In the genomic region with DNA sequence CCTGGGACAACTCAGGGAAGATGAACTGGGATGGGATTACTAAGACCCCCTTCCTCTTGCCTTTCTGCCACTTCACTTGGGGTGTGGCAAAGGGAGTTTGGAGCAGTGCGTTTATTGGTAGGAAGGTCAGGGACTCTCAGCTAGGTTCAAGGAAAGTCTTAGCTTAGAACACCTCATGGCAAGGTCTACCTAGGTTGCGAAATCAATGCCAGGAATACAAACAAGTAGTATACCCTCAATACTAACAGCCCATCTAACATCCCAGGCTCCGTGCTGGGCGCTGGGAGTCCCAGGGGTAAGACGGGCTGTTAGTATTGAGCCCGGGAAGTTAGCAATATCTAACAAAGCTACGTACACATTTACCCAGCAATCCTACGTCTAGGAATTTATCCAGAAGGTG, we compare ENCODE assay signal across 11 cellular contexts. TPM values are rescaled to one million over a fixed set of nuclear protein-coding genes. Genes with fewer than 3 reads are reported as not detected.
A peak's percentile ranks its signal among the peaks of the same experiment; 100 is the strongest.
DNase-seq lines count a peak whose midpoint lies in the region; ATAC-seq and TF ChIP-seq lines count a peak whose summit lies in the region.
"Had no signal": no experiment of that assay in that cellular context is flagged by ENCODE, and none has a peak within 500 bp of the region (broad histone marks: within the 10 kb centered on the region; RNA-seq: fewer than 3 reads in every experiment).

No MANE protein-coding gene starts in this region.

- peak overlapping the region; percentile 2 for H3K27ac Mint-ChIP-seq in activated naive CD4-positive, alpha-beta T cell treated with anti-CD3 and anti-CD28 coated beads, Interleukin-2, amount 50 U/mL, for 24 hours
- H3K27ac Mint-ChIP-seq in activated naive CD4-positive, alpha-beta T cell treated with anti-CD3 and anti-CD28 coated beads for 36 hours: no peak overlapping the region
- H3K27ac Mint-ChIP-seq in activated T-helper 2 cell treated with anti-CD3 and anti-CD28 coated beads, Interferon-gamma antibody, Interleukin-2, Interleukin-4, amounts not matched to agents 10 μg/mL and 5 μg/mL and 100 μg/mL, durations not matched to agents 14 hours and 24 hours and 36 hours: peak overlapping the region; percentile 34
- peak overlapping the region in 4 of 10 donors; percentile 51 to 92 (median 67) for H3K27ac Mint-ChIP-seq in naive thymus-derived CD8-positive, alpha-beta T cell
- H3K27ac Mint-ChIP-seq: stimulated activated naive B cell treated with anti-CD40 and anti-IgM and Interleukin-4, amounts not matched to agents 10 μg/mL and 1 μg/mL and 100 μg/mL, for 72 hours had no signal

- TF ChIP-seq EP300 in tibial nerve (IDR thresholded peaks at IDR 0.05): no peak

- ATAC-seq in lung (ENCODE audit: insufficient read depth, low FRiP score): no peak
- ATAC-seq in GM21619 (IDR thresholded peaks at IDR 0.05; ENCODE audit: unreplicated experiment): no peak
- ATAC-seq in naive thymus-derived CD8-positive, alpha-beta T cell: no peak
- ATAC-seq: stimulated activated naive B cell treated with anti-CD40 and anti-IgM and Interleukin-4, amounts not matched to agents 10 μg/mL and 1 μg/mL and 100 μg/mL, for 72 hours had no signal

- no peak for DNase-seq in activated naive CD4-positive, alpha-beta T cell treated with anti-CD3 and anti-CD28 coated beads for 36 hours
- no peak for DNase-seq in activated T-helper 2 cell treated with anti-CD3 and anti-CD28 coated beads, Interferon-gamma antibody, Interleukin-2, Interleukin-4, amounts not matched to agents 10 μg/mL and 5 μg/mL and 100 μg/mL, durations not matched to agents 14 hours and 24 hours and 36 hours (ENCODE audit: low spot score)
- DNase-seq in lung (ENCODE audit: low spot score): no peak
- DNase-seq in tibial nerve (ENCODE audit: low spot score in 2 of 2): no peak
- DNase-seq in NCI-H1417 treated with DMSO at 0.1 percent for 48 hours (lab: John Stamatoyannopoulos, UW): no peak
- no peak for DNase-seq in naive thymus-derived CD8-positive, alpha-beta T cell
- DNase-seq: anterior cingulate cortex; NCI-H1105; stimulated activated naive B cell treated with anti-CD40 and anti-IgM and Interleukin-4, amounts not matched to agents 10 μg/mL and 1 μg/mL and 100 μg/mL, for 72 hours had no signal

- TF ChIP-seq CTCF in lung (IDR thresholded peaks at IDR 0.05; ENCODE audit: control extremely low read depth, extremely low read depth) (no peak), tibial nerve (IDR thresholded peaks at IDR 0.05) (no peak)

- CTCF ChIA-PET in activated naive CD4-positive, alpha-beta T cell treated with anti-CD3 and anti-CD28 coated beads for 36 hours (lab: Charles Lee): interaction anchor here (0.6 kb wide), 1 partner anchor 89 kb away, joined by 3 read pairs; no protein-coding TSS in a partner anchor

- intact Hi-C loops in activated naive CD4-positive, alpha-beta T cell treated with anti-CD3 and anti-CD28 coated beads for 36 hours (cut with micrococcal nuclease): no loop called here
- intact Hi-C loops in activated T-helper 2 cell treated with anti-CD3 and anti-CD28 coated beads, Interferon-gamma antibody, Interleukin-2, Interleukin-4, amounts not matched to agents 10 μg/mL and 5 μg/mL and 100 μg/mL, durations not matched to agents 14 hours and 24 hours and 36 hours (cut with micrococcal nuclease): loop anchor here (1.0 kb wide), 1 partner anchor 10 kb away; no protein-coding TSS in a partner anchor

- H3K9me3 ChIP-seq in lung (ENCODE audit: control insufficient read depth in 2 of 2, insufficient read depth in 1 of 2, low read length in 1 of 2) (no peaks in the 10 kb centered on the region), tibial nerve (no peaks in the 10 kb centered on the region)

- H3K36me3 Mint-ChIP-seq in activated naive CD4-positive, alpha-beta T cell treated with anti-CD3 and anti-CD28 coated beads, Interleukin-2, amount 50 U/mL, for 24 hours: peaks cover 1% of the 10 kb centered on the region
- H3K36me3 Mint-ChIP-seq in activated naive CD4-positive, alpha-beta T cell treated with anti-CD3 and anti-CD28 coated beads for 36 hours (ENCODE audit: low read depth): no peaks in the 10 kb centered on the region
- H3K36me3 Mint-ChIP-seq in activated T-helper 2 cell treated with anti-CD3 and anti-CD28 coated beads, Interferon-gamma antibody, Interleukin-2, Interleukin-4, amounts not matched to agents 10 μg/mL and 5 μg/mL and 100 μg/mL, durations not matched to agents 14 hours and 24 hours and 36 hours (ENCODE audit: low read depth): peaks cover 52% of the 10 kb centered on the region
- H3K36me3 Mint-ChIP-seq in naive thymus-derived CD8-positive, alpha-beta T cell: peaks cover 0 to 12% (median 3%) of the 10 kb centered on the region in 3 donors
- H3K36me3 Mint-ChIP-seq: stimulated activated naive B cell treated with anti-CD40 and anti-IgM and Interleukin-4, amounts not matched to agents 10 μg/mL and 1 μg/mL and 100 μg/mL, for 72 hours had no signal

- H3K4me3 ChIP-seq in lung (no peak overlapping the region), tibial nerve (no peak overlapping the region)

- POLR2A ChIA-PET in naive thymus-derived CD8-positive, alpha-beta T cell (lab: Charles Lee): interaction anchor here (1.5 kb wide), 1 partner anchor 19 kb away, joined by 4 read pairs; no protein-coding TSS in a partner anchor

- H3K4me1 Mint-ChIP-seq in activated naive CD4-positive, alpha-beta T cell treated with anti-CD3 and anti-CD28 coated beads, Interleukin-2, amount 50 U/mL, for 24 hours: peaks cover 56% of the 10 kb centered on the region
- H3K4me1 Mint-ChIP-seq in activated naive CD4-positive, alpha-beta T cell treated with anti-CD3 and anti-CD28 coated beads for 36 hours (ENCODE audit: low read depth): peaks cover 48% of the 10 kb centered on the region
- peaks cover 38% of the 10 kb centered on the region for H3K4me1 Mint-ChIP-seq in activated T-helper 2 cell treated with anti-CD3 and anti-CD28 coated beads, Interferon-gamma antibody, Interleukin-2, Interleukin-4, amounts not matched to agents 10 μg/mL and 5 μg/mL and 100 μg/mL, durations not matched to agents 14 hours and 24 hours and 36 hours (ENCODE audit: low read depth)
- H3K4me1 Mint-ChIP-seq in naive thymus-derived CD8-positive, alpha-beta T cell: peaks cover 32 to 55% (median 50%) of the 10 kb centered on the region in 4 donors

- H3K36me3 ChIP-seq in lung (ENCODE audit: control insufficient read depth in 2 of 2, insufficient read depth in 2 of 2, low read length in 2 of 2): peaks cover 0 to 6% of the 10 kb centered on the region in 2 donors
- no peaks in the 10 kb centered on the region for H3K36me3 ChIP-seq in tibial nerve

- H3K4me3 Mint-ChIP-seq in activated naive CD4-positive, alpha-beta T cell treated with anti-CD3 and anti-CD28 coated beads, Interleukin-2, amount 50 U/mL, for 24 hours: no peak overlapping the region
- H3K4me3 Mint-ChIP-seq in activated naive CD4-positive, alpha-beta T cell treated with anti-CD3 and anti-CD28 coated beads for 36 hours: no peak overlapping the region
- no peak overlapping the region for H3K4me3 Mint-ChIP-seq in activated T-helper 2 cell treated with anti-CD3 and anti-CD28 coated beads, Interferon-gamma antibody, Interleukin-2, Interleukin-4, amounts not matched to agents 10 μg/mL and 5 μg/mL and 100 μg/mL, durations not matched to agents 14 hours and 24 hours and 36 hours (ENCODE audit: low read depth)
- H3K4me3 Mint-ChIP-seq in naive thymus-derived CD8-positive, alpha-beta T cell: peak overlapping the region in 4 of 10 donors; percentile 2 to 93 (median 40)
- H3K4me3 Mint-ChIP-seq: stimulated activated naive B cell treated with anti-CD40 and anti-IgM and Interleukin-4, amounts not matched to agents 10 μg/mL and 1 μg/mL and 100 μg/mL, for 72 hours had no signal

- H3K27me3 ChIP-seq in lung (ENCODE audit: control insufficient read depth, insufficient read depth): no peaks in the 10 kb centered on the region
- no peaks in the 10 kb centered on the region for H3K27me3 ChIP-seq in tibial nerve

- H3K27ac ChIP-seq in lung (ENCODE audit: low read depth in 1 of 2, low read length in 1 of 2) (peak overlapping the region; percentile 37 to 96), tibial nerve (peak overlapping the region in 3 of 4 donors; percentile 44 to 89 (median 87))

- 65 to 75% methylated on average over 8 of the region's 8 CpGs for WGBS in lung, 2 donors
- WGBS in tibial nerve, 2 donors: 73 to 90% methylated on average over 7 to 8 of the region's 8 CpGs

- TF ChIP-seq POLR2A in tibial nerve (IDR thresholded peaks at IDR 0.05): no peak

- no peaks in the 10 kb centered on the region for H3K27me3 Mint-ChIP-seq in activated naive CD4-positive, alpha-beta T cell treated with anti-CD3 and anti-CD28 coated beads, Interleukin-2, amount 50 U/mL, for 24 hours
- H3K27me3 Mint-ChIP-seq in activated naive CD4-positive, alpha-beta T cell treated with anti-CD3 and anti-CD28 coated beads for 36 hours (ENCODE audit: low read depth): no peaks in the 10 kb centered on the region
- no peaks in the 10 kb centered on the region for H3K27me3 Mint-ChIP-seq in activated T-helper 2 cell treated with anti-CD3 and anti-CD28 coated beads, Interferon-gamma antibody, Interleukin-2, Interleukin-4, amounts not matched to agents 10 μg/mL and 5 μg/mL and 100 μg/mL, durations not matched to agents 14 hours and 24 hours and 36 hours (ENCODE audit: low read depth)
- H3K27me3 Mint-ChIP-seq in naive thymus-derived CD8-positive, alpha-beta T cell: no peaks in the 10 kb centered on the region

- H3K4me1 ChIP-seq in lung (ENCODE audit: control insufficient read depth in 2 of 2, insufficient read depth in 2 of 2, low read length in 2 of 2) (peaks cover 21 to 26% of the 10 kb centered on the region in 2 donors), tibial nerve (peaks cover 0 to 40% (median 21%) of the 10 kb centered on the region in 4 donors)

- no peaks in the 10 kb centered on the region for H3K9me3 Mint-ChIP-seq in activated naive CD4-positive, alpha-beta T cell treated with anti-CD3 and anti-CD28 coated beads, Interleukin-2, amount 50 U/mL, for 24 hours
- H3K9me3 Mint-ChIP-seq in activated naive CD4-positive, alpha-beta T cell treated with anti-CD3 and anti-CD28 coated beads for 36 hours: no peaks in the 10 kb centered on the region
- H3K9me3 Mint-ChIP-seq in activated T-helper 2 cell treated with anti-CD3 and anti-CD28 coated beads, Interferon-gamma antibody, Interleukin-2, Interleukin-4, amounts not matched to agents 10 μg/mL and 5 μg/mL and 100 μg/mL, durations not matched to agents 14 hours and 24 hours and 36 hours: no peaks in the 10 kb centered on the region
- no peaks in the 10 kb centered on the region for H3K9me3 Mint-ChIP-seq in naive thymus-derived CD8-positive, alpha-beta T cell
- H3K9me3 Mint-ChIP-seq: stimulated activated naive B cell treated with anti-CD40 and anti-IgM and Interleukin-4, amounts not matched to agents 10 μg/mL and 1 μg/mL and 100 μg/mL, for 72 hours had no signal

RNA-seq across cellular contexts. Expression of a gene that starts 4.7 kb away (rescaled TPM):
- total RNA-seq in activated naive CD4-positive, alpha-beta T cell treated with anti-CD3 and anti-CD28 coated beads for 36 hours: 10 to 100 TPM; 17.7 to 19.6 TPM
- 50.3 and 50.8 TPM in 2 replicates for total RNA-seq in activated T-helper 2 cell treated with anti-CD3 and anti-CD28 coated beads, Interferon-gamma antibody, Interleukin-2, Interleukin-4, amounts not matched to agents 10 μg/mL and 5 μg/mL and 100 μg/mL, durations not matched to agents 14 hours and 24 hours and 36 hours
- 100 to 1,000 TPM in 1 of 2 donors, 10 to 100 TPM in 1; 99.6 to 145 TPM for total RNA-seq in lung
- polyA plus RNA-seq in lung: 10 to 100 TPM; 35.9 to 53.1 TPM
- total RNA-seq in tibial nerve: 100 to 1,000 TPM in 1 of 4 donors, 10 to 100 TPM in 3; 78.6 to 135 (median 85.0) TPM
- 10 to 100 TPM; 46.8 to 49.5 TPM for total RNA-seq in naive thymus-derived CD8-positive, alpha-beta T cell
- polyA plus RNA-seq in naive thymus-derived CD8-positive, alpha-beta T cell: 10 to 100 TPM in 1 of 3 donors, 1 to 10 TPM in 2; 4.3 to 17.4 (median 5.3) TPM
